17 cellular contexts compared by ENCODE assay signal in the genomic region with DNA sequence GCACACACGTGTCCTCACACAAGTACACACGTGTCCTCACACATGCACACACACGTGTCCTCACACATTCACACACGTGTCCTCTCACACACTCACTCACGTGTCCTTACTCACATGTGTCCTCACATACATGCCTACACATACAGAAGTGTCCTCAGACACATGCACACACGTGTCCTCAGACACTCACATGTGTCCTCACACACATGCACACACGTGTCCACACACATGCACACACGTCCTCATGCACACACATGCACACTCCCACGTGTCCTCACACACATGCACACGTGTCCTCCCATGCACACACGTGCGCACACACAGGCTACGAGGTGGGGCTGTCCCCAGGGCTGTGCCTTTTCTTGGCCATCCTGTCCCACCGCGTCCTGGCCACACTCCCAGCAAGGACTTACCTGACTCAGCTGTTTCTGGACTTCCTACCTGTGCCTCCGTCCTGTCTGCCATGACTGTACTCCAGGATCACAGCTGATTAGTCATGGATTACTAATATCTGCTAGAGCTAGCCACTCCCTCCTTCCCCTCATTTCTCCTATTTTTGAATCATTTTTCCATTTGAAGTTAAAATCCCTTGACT.
"Had no signal": no experiment of that assay in that cellular context is flagged by ENCODE, and none has a peak within 500 bp of the region (broad histone marks: within the 10 kb centered on the region; RNA-seq: fewer than 3 reads in every experiment).

No MANE protein-coding gene starts in this region.

- FAIRE-seq: astrocyte, colon had no signal

- H3K36me3 ChIP-seq: suprapubic skin had no signal

- DNase-seq: activated CD4-positive, alpha-beta T cell treated with anti-CD3 and anti-CD28 coated beads for 48 hours; activated CD8-positive, alpha-beta memory T cell treated with anti-CD3 and anti-CD28 coated beads, Interleukin-2, amount 50 U/mL, for 48 hours; activated CD8-positive, alpha-beta T cell treated with anti-CD3 and anti-CD28 coated beads, Interleukin-2, amount 10 ng/mL, durations not matched to agents 7 days and 5 days; activated naive CD4-positive, alpha-beta T cell treated with Interleukin-2 at 50 U/mL for 16 hours; activated naive CD8-positive, alpha-beta T cell treated with anti-CD3 and anti-CD28 coated beads, Interleukin-2, amount 50 U/mL, for 24 hours; hippocampal formation; psoas muscle; stimulated activated CD4-positive, alpha-beta T cell treated with anti-CD3 and anti-CD28 coated beads, Interleukin-12 subunit alpha, Interleukin-12 subunit beta, amount 100 ng/mL, for 4 hours; stimulated activated CD4-positive, alpha-beta T cell treated with anti-CD3 and anti-CD28 coated beads, Interleukin-2, amount 100 ng/mL, for 48 hours; stimulated activated CD8-positive, alpha-beta memory T cell treated with anti-CD3 and anti-CD28 coated beads, Interleukin-4, amount 100 ng/mL, for 48 hours; stimulated activated naive CD8-positive, alpha-beta T cell treated with anti-CD3 and anti-CD28 coated beads, Interleukin-15, Interleukin-2, amounts not matched to agents 100 U/mL and 50 U/mL, for 24 hours; T-cell had no signal

- H3K4me3 ChIP-seq: psoas muscle, suprapubic skin had no signal

- H3K27ac ChIP-seq: psoas muscle, suprapubic skin had no signal

- ATAC-seq: activated CD8-positive, alpha-beta T cell treated with anti-CD3 and anti-CD28 coated beads, Interleukin-2, amount 10 ng/mL, durations not matched to agents 7 days and 5 days; activated naive CD8-positive, alpha-beta T cell treated with anti-CD3 and anti-CD28 coated beads, Interleukin-2, amount 50 U/mL, for 24 hours; natural killer cell treated with Interleukin-12 subunit alpha and Interleukin-12 subunit beta and Interleukin-15 and Interleukin-18, amount 100 ng/mL, for 72 hours; psoas muscle; sciatic nerve; stimulated activated naive CD8-positive, alpha-beta T cell treated with anti-CD3 and anti-CD28 coated beads, Interleukin-15, Interleukin-2, amounts not matched to agents 100 U/mL and 50 U/mL, for 24 hours; T-cell had no signal

- H3K4me1 ChIP-seq: psoas muscle, suprapubic skin had no signal
